In genomic region chr9:135156525-135157510, GRCh38 we compare ENCODE assay signal across 9 cellular contexts.
A peak's percentile ranks its signal among the peaks of the same experiment; 100 is the strongest.
DNase-seq lines count a peak whose midpoint lies in the region; ATAC-seq, FAIRE-seq and TF ChIP-seq lines count a peak whose summit lies in the region.
"Had no signal": no experiment of that assay in that cellular context is flagged by ENCODE, and none has a peak within 500 bp of the region (broad histone marks: within the 10 kb centered on the region; RNA-seq: fewer than 3 reads in every experiment).

No MANE protein-coding gene starts in this region.

- intact Hi-C loops in right lobe of liver (cut with DNase I): no loop called here

- DNase-seq in Ammon's horn (ENCODE audit: low spot score) (peak; percentile 25), HL-60 (ENCODE audit: low read depth in 1 of 2, low spot score in 1 of 2) (peak; percentile 6 to 10), astrocyte (ENCODE audit: low read depth) (peak; percentile 20), right lobe of liver (peak in 2 of 3 donors; percentile 38 to 65), NCI-H1092 treated with DMSO at 0.1 percent for 48 hours (lab: John Stamatoyannopoulos, UW) (no peak), GM12891 (ENCODE audit: insufficient read length, low spot score) (no peak), dedifferentiated amniotic fluid mesenchymal stem cell (ENCODE audit: extremely low spot score) (no peak), foreskin keratinocyte (no peak)

- ATAC-seq in right lobe of liver (peak; percentile 35 to 64 (median 50)), foreskin keratinocyte (no peak)
- ATAC-seq: activated naive CD4-positive, alpha-beta T cell treated with anti-CD3 and anti-CD28 coated beads, Interleukin-2, amount 50 U/mL, for 72 hours had no signal

- H3K27ac ChIP-seq in HL-60 (replicated peaks): no peak overlapping the region
- no peak overlapping the region for H3K27ac ChIP-seq in astrocyte (ENCODE audit: low read depth, low read length)
- H3K27ac ChIP-seq in right lobe of liver: no peak overlapping the region
- H3K27ac ChIP-seq in foreskin keratinocyte: no peak overlapping the region

- H3K36me3 ChIP-seq in astrocyte (ENCODE audit: insufficient read depth, low read length): no peaks in the 10 kb centered on the region
- no peaks in the 10 kb centered on the region for H3K36me3 ChIP-seq in right lobe of liver

- no peak overlapping the region for H3K4me2 ChIP-seq in astrocyte (ENCODE audit: low read length)

- TF ChIP-seq CTCF in HL-60 (IDR thresholded peaks at IDR 0.05; ENCODE audit: insufficient read depth, low read length): no peak
- TF ChIP-seq CTCF in astrocyte (IDR thresholded peaks at IDR 0.05; ENCODE audit: insufficient read depth, low read depth, low read length): no peak
- TF ChIP-seq CTCF in right lobe of liver (IDR thresholded peaks at IDR 0.05): no peak
- TF ChIP-seq CTCF in foreskin keratinocyte (conservative IDR thresholded peaks at IDR 0.05): no peak

- H3K4me1 Mint-ChIP-seq in astrocyte (ENCODE audit: low read depth, unreplicated experiment): no peaks in the 10 kb centered on the region

- no peaks in the 10 kb centered on the region for H4K20me1 ChIP-seq in astrocyte (ENCODE audit: insufficient read depth, low read length)

- no peaks in the 10 kb centered on the region for H3K9me3 ChIP-seq in astrocyte (ENCODE audit: insufficient read depth, low read depth, low read length)
- no peaks in the 10 kb centered on the region for H3K9me3 ChIP-seq in right lobe of liver

- H3K9ac ChIP-seq in astrocyte (ENCODE audit: low read length): no peak overlapping the region

- H3K4me1 ChIP-seq in astrocyte (ENCODE audit: insufficient read depth, low read length) (no peaks in the 10 kb centered on the region), right lobe of liver (no peaks in the 10 kb centered on the region), foreskin keratinocyte (no peaks in the 10 kb centered on the region)

- peaks cover 2% of the 10 kb centered on the region for H3K36me3 Mint-ChIP-seq in astrocyte (ENCODE audit: low read depth, unreplicated experiment)
- H3K36me3 Mint-ChIP-seq: activated naive CD4-positive, alpha-beta T cell treated with anti-CD3 and anti-CD28 coated beads, Interleukin-2, amount 50 U/mL, for 72 hours had no signal

- peaks cover 66% of the 10 kb centered on the region for H3K27me3 Mint-ChIP-seq in astrocyte (ENCODE audit: low read depth, unreplicated experiment)

- no peaks in the 10 kb centered on the region for H3K9me3 Mint-ChIP-seq in astrocyte (ENCODE audit: unreplicated experiment)

- no peaks in the 10 kb centered on the region for H3K79me2 ChIP-seq in astrocyte (ENCODE audit: insufficient read depth, low read length)

- H3K4me3 Mint-ChIP-seq in astrocyte (ENCODE audit: unreplicated experiment): no peak overlapping the region

- WGBS in right lobe of liver (ENCODE audit: insufficient coverage, low coverage, low lambda C conversion rate, missing lambda C conversion rate): 40% methylated on average over 13 of the region's 20 CpGs

- no peak overlapping the region for H2AFZ ChIP-seq in astrocyte (ENCODE audit: low read depth, low read length)

- no peak overlapping the region for H3K27ac Mint-ChIP-seq in astrocyte (ENCODE audit: unreplicated experiment)
- H3K27ac Mint-ChIP-seq: activated naive CD4-positive, alpha-beta T cell treated with anti-CD3 and anti-CD28 coated beads, Interleukin-2, amount 50 U/mL, for 72 hours had no signal

- FAIRE-seq in astrocyte (lab: Jason Lieb, UNC) (no peak), GM12891 (lab: Jason Lieb, UNC) (no peak)

- TF ChIP-seq POLR2A in right lobe of liver (IDR thresholded peaks at IDR 0.05) (no peak), GM12891 (IDR thresholded peaks at IDR 0.05; ENCODE audit: low read depth, low read length) (no peak)

- no peaks in the 10 kb centered on the region for H3K27me3 ChIP-seq in HL-60 (ENCODE audit: insufficient read depth, poor library complexity, severe bottlenecking)
- no peaks in the 10 kb centered on the region for H3K27me3 ChIP-seq in astrocyte (ENCODE audit: insufficient read depth, low read length)
- no peaks in the 10 kb centered on the region for H3K27me3 ChIP-seq in right lobe of liver
- no peaks in the 10 kb centered on the region for H3K27me3 ChIP-seq in foreskin keratinocyte

- H3K4me3 ChIP-seq in HL-60 (replicated peaks; ENCODE audit: insufficient read depth, low read length): no peak overlapping the region
- no peak overlapping the region for H3K4me3 ChIP-seq in astrocyte (ENCODE audit: insufficient read depth, low read depth, low read length)
- no peak overlapping the region for H3K4me3 ChIP-seq in right lobe of liver

TF ChIP-seq in GM12891, 5 proteins besides CTCF, POLR2A, EP300 and RAD21:
- TF ChIP-seq PAX5 (IDR thresholded peaks at IDR 0.05; ENCODE audit: insufficient read depth, low read length, severe bottlenecking): no peak
- TF ChIP-seq TAF1 (IDR thresholded peaks at IDR 0.05; ENCODE audit: low read depth, low read length): no peak
- no peak for TF ChIP-seq POU2F2 (IDR thresholded peaks at IDR 0.05; ENCODE audit: low read depth, low read length)
- TF ChIP-seq POLR2AphosphoS5 (IDR thresholded peaks at IDR 0.05; ENCODE audit: low read depth, low read length): no peak
- no peak for TF ChIP-seq SPI1 (IDR thresholded peaks at IDR 0.05; ENCODE audit: low read depth, low read length)

Comparison
In these comparisons a context has a peak if more than half of its experiments do, and no peak if none do; other contexts are left out.
1. DNase-seq: peak in Ammon's horn (single experiment), HL-60 (2 of 2), astrocyte (single experiment) and right lobe of liver (2 of 3); none in NCI-H1092 treated with DMSO at 0.1 percent for 48 hours (single experiment), GM12891 (single experiment), dedifferentiated amniotic fluid mesenchymal stem cell (single experiment) and foreskin keratinocyte (0 of 2).